Comparison of ENCODE assay signal across 8 cellular contexts in the genomic region with DNA sequence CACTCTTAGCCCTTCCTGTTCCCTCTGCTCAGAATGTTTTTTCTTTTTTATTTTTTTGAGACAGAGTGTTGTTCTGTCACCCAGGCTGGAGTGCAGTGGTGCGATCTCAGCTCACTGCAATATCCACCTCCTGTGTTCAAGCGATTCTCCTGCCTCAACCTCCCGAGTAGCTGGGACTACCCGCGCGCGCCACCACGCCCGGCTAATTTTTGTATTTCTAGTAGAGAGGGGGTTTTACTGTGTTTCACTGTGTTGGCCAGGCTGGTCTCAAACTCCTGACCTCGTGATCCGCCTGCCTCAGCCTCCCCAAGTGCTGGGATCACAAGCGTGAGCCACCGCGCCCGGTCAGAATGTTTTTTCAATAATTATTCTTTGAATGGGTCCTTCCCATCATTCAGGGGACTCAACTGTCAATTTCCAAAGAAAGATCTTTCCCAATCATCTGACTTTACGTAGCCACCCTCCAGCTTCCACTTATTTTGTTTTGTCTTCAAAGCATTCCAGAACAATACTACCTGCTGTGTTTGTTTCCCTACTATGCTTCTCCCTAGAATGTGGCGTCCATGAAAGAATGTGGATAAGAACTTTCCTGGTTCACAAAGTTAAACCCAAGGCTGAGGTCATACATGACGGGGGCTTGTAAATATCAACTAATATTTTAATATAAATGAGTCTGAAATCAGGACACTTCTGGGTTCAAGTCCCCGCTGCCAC. TPM values are rescaled to one million over a fixed set of nuclear protein-coding genes. Genes with fewer than 3 reads are reported as not detected.
DNase-seq lines count a peak whose midpoint lies in the region; ATAC-seq and TF ChIP-seq lines count a peak whose summit lies in the region.

No MANE protein-coding gene starts in this region.

- peaks cover 8% of the 10 kb centered on the region for H3K4me1 ChIP-seq in MM.1S (ENCODE audit: low read length)
- peaks cover 19% of the 10 kb centered on the region for H3K4me1 ChIP-seq in ectodermal cell (ENCODE audit: control insufficient read depth, insufficient read depth, low read length)

- H3K9me2 ChIP-seq in MM.1S (replicated peaks; ENCODE audit: insufficient read depth, low read length) = no peaks in the 10 kb centered on the region

- POLR2A ChIA-PET in BJ (lab: Charles Lee) = interaction anchor here (0.5 kb wide), 1 partner anchor 400 kb away, joined by 4 read pairs; a partner anchor contains a TSS

- peaks cover 5% of the 10 kb centered on the region for H3K36me3 Mint-ChIP-seq in natural killer cell treated with Interleukin-12 subunit alpha and Interleukin-12 subunit beta and Interleukin-15 and Interleukin-18, amount 100 ng/mL, for 72 hours

- no peaks in the 10 kb centered on the region for H3K27me3 Mint-ChIP-seq in natural killer cell treated with Interleukin-12 subunit alpha and Interleukin-12 subunit beta and Interleukin-15 and Interleukin-18, amount 100 ng/mL, for 72 hours

- ATAC-seq in natural killer cell treated with Interleukin-12 subunit alpha and Interleukin-12 subunit beta and Interleukin-15 and Interleukin-18, amount 100 ng/mL, for 72 hours = no peak
- ATAC-seq in GM21528 (IDR thresholded peaks at IDR 0.05; ENCODE audit: low FRiP score, unreplicated experiment) = no peak

- H3K36me3 ChIP-seq in BJ (ENCODE audit: control insufficient read depth, insufficient read depth, low read length) = peaks cover 11% of the 10 kb centered on the region
- peaks cover 11% of the 10 kb centered on the region for H3K36me3 ChIP-seq in MM.1S (replicated peaks; ENCODE audit: insufficient read depth, low read length)
- peaks cover 17% of the 10 kb centered on the region for H3K36me3 ChIP-seq in ectodermal cell (ENCODE audit: control insufficient read depth, insufficient read depth, low read length)

- peaks cover 19 to 25% of the 10 kb centered on the region in 2 donors for H3K4me1 Mint-ChIP-seq in natural killer cell treated with Interleukin-12 subunit alpha and Interleukin-12 subunit beta and Interleukin-15 and Interleukin-18, amount 100 ng/mL, for 72 hours (ENCODE audit: low read depth in 2 of 2)

- H3F3A ChIP-seq in MM.1S (ENCODE audit: insufficient read depth, low read length) = peaks cover 39% of the 10 kb centered on the region

- H3K9me3 ChIP-seq in MM.1S (replicated peaks; ENCODE audit: insufficient read depth, low read length) (no peaks in the 10 kb centered on the region), ectodermal cell (ENCODE audit: control insufficient read depth, low read length) (no peaks in the 10 kb centered on the region)

- H4K20me1 ChIP-seq in MM.1S (ENCODE audit: insufficient read depth, low read length) = peaks cover 4% of the 10 kb centered on the region; the same call in 1 of the 2 replicates

- peak overlapping the region; percentile 96 to 99 for H3K27ac Mint-ChIP-seq in natural killer cell treated with Interleukin-12 subunit alpha and Interleukin-12 subunit beta and Interleukin-15 and Interleukin-18, amount 100 ng/mL, for 72 hours

- H3K27ac ChIP-seq in MM.1S (ENCODE audit: low read length) (peak overlapping the region; percentile 51; the same call in 1 of the 2 replicates), ectodermal cell (ENCODE audit: insufficient read depth, low read depth, low read length, poor library complexity, severe bottlenecking) (peak overlapping the region; percentile 88)

- H3K9me3 Mint-ChIP-seq in natural killer cell treated with Interleukin-12 subunit alpha and Interleukin-12 subunit beta and Interleukin-15 and Interleukin-18, amount 100 ng/mL, for 72 hours = no peaks in the 10 kb centered on the region

- TF ChIP-seq CTCF in BJ (IDR thresholded peaks at IDR 0.05; ENCODE audit: insufficient read depth, low read depth, low read length) = no peak
- no peak for TF ChIP-seq CTCF in MM.1S (IDR thresholded peaks at IDR 0.05; ENCODE audit: low read length)

- H3K9ac ChIP-seq in MM.1S (ENCODE audit: low read length) = peak overlapping the region; percentile 83; the same call in 1 of the 2 replicates

- H3K27me3 ChIP-seq in BJ (ENCODE audit: control insufficient read depth, insufficient read depth, low read length) = no peaks in the 10 kb centered on the region
- no peaks in the 10 kb centered on the region for H3K27me3 ChIP-seq in MM.1S (replicated peaks; ENCODE audit: insufficient read depth, low read length)
- H3K27me3 ChIP-seq in ectodermal cell (ENCODE audit: control insufficient read depth, insufficient read depth, low read length, poor library complexity, severe bottlenecking) = no peaks in the 10 kb centered on the region

- WGBS in ectodermal cell, 2 experiments = 72 to 73% methylated on average over 18 to 19 of the region's 19 CpGs

- H3K4me3 ChIP-seq in BJ (ENCODE audit: low read depth, low read length) = peak overlapping the region; percentile 62
- peak overlapping the region; percentile 89 for H3K4me3 ChIP-seq in MM.1S (ENCODE audit: low read length)
- H3K4me3 ChIP-seq in ectodermal cell (ENCODE audit: insufficient read depth, low read depth, low read length) = peak overlapping the region; percentile 87

- peaks cover 45% of the 10 kb centered on the region for H3K79me2 ChIP-seq in MM.1S (ENCODE audit: low read length)

- DNase-seq in BJ (ENCODE audit: low read depth) (no peak), MM.1S (no peak), foreskin melanocyte (no peak), SHP77 (lab: John Stamatoyannopoulos, UW) (no peak), mesenteric fat pad (ENCODE audit: low spot score) (no peak)
- DNase-seq in natural killer cell treated with Interleukin-12 subunit alpha and Interleukin-12 subunit beta and Interleukin-15 and Interleukin-18, amount 100 ng/mL, for 72 hours (ENCODE audit: low spot score) = peak; percentile 15

- H3K4me3 Mint-ChIP-seq in natural killer cell treated with Interleukin-12 subunit alpha and Interleukin-12 subunit beta and Interleukin-15 and Interleukin-18, amount 100 ng/mL, for 72 hours = peak overlapping the region; percentile 100

- CTCF ChIA-PET in BJ (lab: Yijun Ruan, JAX) = no interaction called here

- peak overlapping the region; percentile 85 for H3K4me2 ChIP-seq in MM.1S (ENCODE audit: low read depth, low read length)

- peak overlapping the region; percentile 60; the same call in 1 of the 2 replicates for H2AFZ ChIP-seq in MM.1S (ENCODE audit: low read length)

RNA-seq across cellular contexts. Expression of a gene that starts 1.2 kb away (rescaled TPM):
- polyA plus RNA-seq in BJ (2011; rRNA removed) = 40.5 and 48.3 TPM in 2 replicates
- polyA minus RNA-seq in BJ (2011; rRNA and poly(A)+ RNA removed) = 53.5 and 85.5 TPM in 2 replicates
- 127 TPM for polyA plus RNA-seq in ectodermal cell (2013, experiment 1 of 4)
- 134 TPM for polyA plus RNA-seq in ectodermal cell (2013, experiment 2 of 4)
- polyA plus RNA-seq in ectodermal cell (2013, experiment 3 of 4) = 112 TPM
- polyA plus RNA-seq in ectodermal cell (2013, experiment 4 of 4) = 131 TPM
- total RNA-seq in natural killer cell treated with Interleukin-12 subunit alpha and Interleukin-12 subunit beta and Interleukin-15 and Interleukin-18, amount 100 ng/mL, for 72 hours = 10 to 100 TPM; 31.2 to 42.2 TPM
- 39.9 TPM for total RNA-seq in mesenteric fat pad

RNA-seq across cellular contexts. Expression of a gene that starts 1.3 kb away (rescaled TPM):
- 371 and 525 TPM in 2 replicates for polyA plus RNA-seq in BJ (2011; rRNA removed)
- polyA minus RNA-seq in BJ (2011; rRNA and poly(A)+ RNA removed) = 349 and 391 TPM in 2 replicates
- polyA plus RNA-seq in ectodermal cell (2013, experiment 1 of 4) = 1,396 TPM
- polyA plus RNA-seq in ectodermal cell (2013, experiment 2 of 4) = 1,388 TPM
- 1,341 TPM for polyA plus RNA-seq in ectodermal cell (2013, experiment 3 of 4)
- polyA plus RNA-seq in ectodermal cell (2013, experiment 4 of 4) = 1,493 TPM
- 1,000 to 10,000 TPM; 1,268 to 1,635 TPM for total RNA-seq in natural killer cell treated with Interleukin-12 subunit alpha and Interleukin-12 subunit beta and Interleukin-15 and Interleukin-18, amount 100 ng/mL, for 72 hours
- total RNA-seq in mesenteric fat pad = 1,239 TPM

RNA-seq across cellular contexts. Expression of a gene that starts 11.8 kb away (rescaled TPM):
- polyA plus RNA-seq in BJ (2011; rRNA removed) = 23.7 and 40.4 TPM in 2 replicates
- polyA minus RNA-seq in BJ (2011; rRNA and poly(A)+ RNA removed) = 6.1 and 9.3 TPM in 2 replicates
- 47.5 TPM for polyA plus RNA-seq in ectodermal cell (2013, experiment 1 of 4)
- 38.6 TPM for polyA plus RNA-seq in ectodermal cell (2013, experiment 2 of 4)
- polyA plus RNA-seq in ectodermal cell (2013, experiment 3 of 4) = 37.3 TPM
- 38.3 TPM for polyA plus RNA-seq in ectodermal cell (2013, experiment 4 of 4)
- 100 to 1,000 TPM in 1 of 2 donors, 10 to 100 TPM in 1; 45.2 to 110 TPM for total RNA-seq in natural killer cell treated with Interleukin-12 subunit alpha and Interleukin-12 subunit beta and Interleukin-15 and Interleukin-18, amount 100 ng/mL, for 72 hours
- total RNA-seq in mesenteric fat pad = 55.2 TPM

RNA-seq across cellular contexts. Expression of a gene that starts 23.1 kb away (rescaled TPM):
- 0.02 TPM in 1 of 2 replicates, not detected in the other for polyA plus RNA-seq in BJ (2011; rRNA removed)
- polyA minus RNA-seq in BJ (2011; rRNA and poly(A)+ RNA removed) = not detected in 2 replicates
- 1.2 TPM for polyA plus RNA-seq in ectodermal cell (2013, experiment 1 of 4)
- 0.59 TPM for polyA plus RNA-seq in ectodermal cell (2013, experiment 2 of 4)
- 0.43 TPM for polyA plus RNA-seq in ectodermal cell (2013, experiment 3 of 4)
- 0.93 TPM for polyA plus RNA-seq in ectodermal cell (2013, experiment 4 of 4)
- 1 to 10 TPM; 1.5 to 4.4 TPM for total RNA-seq in natural killer cell treated with Interleukin-12 subunit alpha and Interleukin-12 subunit beta and Interleukin-15 and Interleukin-18, amount 100 ng/mL, for 72 hours
- 28.6 TPM for total RNA-seq in mesenteric fat pad

RNA-seq across cellular contexts. Expression of a gene that starts 44.0 kb away (rescaled TPM):
- polyA plus RNA-seq in BJ (2011; rRNA removed) = 2.2 and 3.2 TPM in 2 replicates
- 0.93 and 1.7 TPM in 2 replicates for polyA minus RNA-seq in BJ (2011; rRNA and poly(A)+ RNA removed)
- polyA plus RNA-seq in ectodermal cell (2013, experiment 1 of 4) = 15.6 TPM
- polyA plus RNA-seq in ectodermal cell (2013, experiment 2 of 4) = 10.1 TPM
- 11.6 TPM for polyA plus RNA-seq in ectodermal cell (2013, experiment 3 of 4)
- polyA plus RNA-seq in ectodermal cell (2013, experiment 4 of 4) = 13.5 TPM
- 1 to 10 TPM in 1 of 2 donors, not detected in 1; 1.8 TPM for total RNA-seq in natural killer cell treated with Interleukin-12 subunit alpha and Interleukin-12 subunit beta and Interleukin-15 and Interleukin-18, amount 100 ng/mL, for 72 hours
- 753 TPM for total RNA-seq in mesenteric fat pad
